ENCODE assay signal across 1 cellular context in genomic region chr2:70248810-70249438, GRCh38.
TF ChIP-seq lines count a peak whose summit lies in the region.

No MANE protein-coding gene starts in this region.

TF ChIP-seq in HEK293, 187 proteins besides CTCF, POLR2A, EP300 and RAD21 (continued from another document):
- no peak for TF ChIP-seq TRIM28 (IDR thresholded peaks at IDR 0.05; ENCODE audit: borderline replicate concordance, low read length)
- TF ChIP-seq ZNF704 (tag by site-specific recombination; IDR thresholded peaks at IDR 0.05), result no peak
- TF ChIP-seq ZNF701 (tag by site-specific recombination; IDR thresholded peaks at IDR 0.05), result no peak
- TF ChIP-seq ZNF24 (tag by site-specific recombination; IDR thresholded peaks at IDR 0.05), result no peak
- TF ChIP-seq ZNF37A (tag by site-specific recombination; IDR thresholded peaks at IDR 0.05), result no peak
- TF ChIP-seq ZNF692 (tag by site-specific recombination; IDR thresholded peaks at IDR 0.05), result peak; percentile 20; the same call in 1 of the 2 replicates
- no peak for TF ChIP-seq GFI1B (tag by site-specific recombination; IDR thresholded peaks at IDR 0.05)
- no peak for TF ChIP-seq ZNF571 (tag by site-specific recombination; IDR thresholded peaks at IDR 0.05)
- TF ChIP-seq ZNF274 (IDR thresholded peaks at IDR 0.05; ENCODE audit: low read length), result no peak
- TF ChIP-seq ZNF274 (tag by site-specific recombination; IDR thresholded peaks at IDR 0.05; ENCODE audit: borderline replicate concordance), result no peak
- TF ChIP-seq SCRT2 (tag by site-specific recombination; IDR thresholded peaks at IDR 0.05), result peak; percentile 59
- TF ChIP-seq ZNF561 (tag by site-specific recombination; IDR thresholded peaks at IDR 0.05; ENCODE audit: borderline replicate concordance), result peak; percentile 42; the same call in 1 of the 2 replicates
- TF ChIP-seq ZNF155 (tag by site-specific recombination; IDR thresholded peaks at IDR 0.05), result no peak
- peak; percentile 8; the same call in 1 of the 2 replicates for TF ChIP-seq ZNF394 (tag by site-specific recombination; IDR thresholded peaks at IDR 0.05; ENCODE audit: borderline replicate concordance)
- TF ChIP-seq PBX3 (CRISPR knock-in tag; IDR thresholded peaks at IDR 0.05), result no peak
- TF ChIP-seq ZNF335 (tag by site-specific recombination; conservative IDR thresholded peaks at IDR 0.05), result no peak; the same call in 1 of the 2 replicates
- TF ChIP-seq ZNF280C (tag by site-specific recombination; IDR thresholded peaks at IDR 0.05), result no peak
- TF ChIP-seq ZNF416 (tag by site-specific recombination; IDR thresholded peaks at IDR 0.05), result no peak
- TF ChIP-seq ZNF391 (tag by site-specific recombination; IDR thresholded peaks at IDR 0.05; ENCODE audit: borderline replicate concordance, low read depth), result no peak
- peak; percentile 67 for TF ChIP-seq PRDM1 (tag by site-specific recombination; IDR thresholded peaks at IDR 0.05)
- TF ChIP-seq ZBTB8A (tag by site-specific recombination; IDR thresholded peaks at IDR 0.05), result peak; percentile 8; the same call in 1 of the 2 replicates
- TF ChIP-seq TCF7L2 (IDR thresholded peaks at IDR 0.05; ENCODE audit: borderline replicate concordance, low read depth, low read length), result no peak
- no peak for TF ChIP-seq SP3 (tag by site-specific recombination; IDR thresholded peaks at IDR 0.05)
- TF ChIP-seq ZFP69B (tag by site-specific recombination; IDR thresholded peaks at IDR 0.05), result no peak
- no peak for TF ChIP-seq ZNF510 (tag by site-specific recombination; IDR thresholded peaks at IDR 0.05; ENCODE audit: insufficient replicate concordance)
- TF ChIP-seq SCRT1 (tag by site-specific recombination; IDR thresholded peaks at IDR 0.05; ENCODE audit: borderline replicate concordance), result no peak; the same call in 1 of the 2 replicates
- TF ChIP-seq ZNF292 (tag by site-specific recombination; IDR thresholded peaks at IDR 0.05; ENCODE audit: borderline replicate concordance, low read depth), result no peak
- TF ChIP-seq ZNF423 (tag by site-specific recombination; IDR thresholded peaks at IDR 0.05), result no peak
- TF ChIP-seq ZNF76 (tag by site-specific recombination; IDR thresholded peaks at IDR 0.05; ENCODE audit: borderline replicate concordance, low read depth), result no peak
- no peak for TF ChIP-seq ZBTB26 (tag by site-specific recombination; optimal IDR thresholded peaks at IDR 0.05)
- TF ChIP-seq ZNF266 (tag by site-specific recombination; IDR thresholded peaks at IDR 0.05; ENCODE audit: low read depth), result no peak
- TF ChIP-seq ZNF521 (tag by site-specific recombination; IDR thresholded peaks at IDR 0.05), result no peak
- TF ChIP-seq ZNF140 (tag by site-specific recombination; IDR thresholded peaks at IDR 0.05), result no peak
- no peak for TF ChIP-seq OVOL3 (tag by site-specific recombination; IDR thresholded peaks at IDR 0.05)
- no peak for TF ChIP-seq ZNF843 (tag by site-specific recombination; IDR thresholded peaks at IDR 0.05)
- no peak for TF ChIP-seq PATZ1 (tag by site-specific recombination; IDR thresholded peaks at IDR 0.05)
- peak; percentile 13 for TF ChIP-seq SP7 (tag by site-specific recombination; IDR thresholded peaks at IDR 0.05)
- no peak for TF ChIP-seq ZNF548 (tag by site-specific recombination; IDR thresholded peaks at IDR 0.05)
- TF ChIP-seq ZNF26 (tag by site-specific recombination; IDR thresholded peaks at IDR 0.05), result no peak
- no peak for TF ChIP-seq ZFP37 (tag by site-specific recombination; IDR thresholded peaks at IDR 0.05)
- peak; percentile 55; the same call in 1 of the 2 replicates for TF ChIP-seq KLF10 (tag by site-specific recombination; IDR thresholded peaks at IDR 0.05)
- TF ChIP-seq ZNF664 (tag by site-specific recombination; IDR thresholded peaks at IDR 0.05), result peak; percentile 96
- no peak for TF ChIP-seq GLIS1 (tag by site-specific recombination; IDR thresholded peaks at IDR 0.05)
- TF ChIP-seq ZNF529 (tag by site-specific recombination; IDR thresholded peaks at IDR 0.05; ENCODE audit: insufficient replicate concordance), result no peak
- TF ChIP-seq PRDM10 (tag by site-specific recombination; IDR thresholded peaks at IDR 0.05), result no peak
- no peak for TF ChIP-seq KLF8 (tag by site-specific recombination; IDR thresholded peaks at IDR 0.05)
- no peak for TF ChIP-seq ZBTB11 (tag by site-specific recombination; conservative IDR thresholded peaks at IDR 0.05; ENCODE audit: low read depth)
- TF ChIP-seq ZNF670 (tag by site-specific recombination; IDR thresholded peaks at IDR 0.05; ENCODE audit: low read depth), result no peak
